31 cellular contexts compared by ENCODE assay signal in genomic region chr7:28502408-28502807, GRCh38.
"Had no signal": no experiment of that assay in that cellular context is flagged by ENCODE, and none has a peak within 500 bp of the region (broad histone marks: within the 10 kb centered on the region; RNA-seq: fewer than 3 reads in every experiment).

No MANE protein-coding gene starts in this region.

- DNase-seq: activated effector memory CD4-positive, alpha-beta T cell treated with anti-CD3 and anti-CD28 coated beads, Interleukin-2, amount 50 U/mL, for 16 hours; activated effector memory CD4-positive, alpha-beta T cell treated with Interleukin-2 at 50 U/mL for 16 hours; activated gamma-delta T cell; activated gamma-delta T cell treated with Interleukin-2 at 50 U/mL for 16 hours; activated naive CD4-positive, alpha-beta T cell; activated naive CD4-positive, alpha-beta T cell treated with anti-CD3 and anti-CD28 coated beads for 36 hours; activated naive CD4-positive, alpha-beta T cell treated with anti-CD3 and anti-CD28 coated beads, Interleukin-2, amount 10 ng/mL, durations not matched to agents 7 days and 5 days; activated naive CD4-positive, alpha-beta T cell treated with anti-CD3 and anti-CD28 coated beads, Interleukin-2, amount 50 U/mL, for 16 hours; activated naive CD4-positive, alpha-beta T cell treated with Interleukin-2 at 50 U/mL for 16 hours; activated naive CD8-positive, alpha-beta T cell treated with anti-CD3 and anti-CD28 coated beads for 36 hours; activated naive CD8-positive, alpha-beta T cell treated with anti-CD3 and anti-CD28 coated beads, Interleukin-2, amount 10 ng/mL, durations not matched to agents 7 days and 5 days; activated naive CD8-positive, alpha-beta T cell treated with anti-CD3 and anti-CD28 coated beads, Interleukin-2, amount 50 U/mL, for 24 hours; activated T-cell treated with anti-CD3 and anti-CD28 coated beads, Interleukin-2, amount 50 U/mL, for 24 hours; activated T-cell treated with anti-CD3 and anti-CD28 coated beads, Interleukin-2, amount 50 U/mL, for 4 hours; activated T-cell treated with anti-CD3 and anti-CD28 coated beads, Interleukin-2, amount 50 U/mL, for 48 hours; activated T-cell treated with anti-CD3 and anti-CD28 coated beads, Interleukin-2, amount 50 U/mL, for 72 hours; adrenal gland; amniotic stem cell; amygdala; aorta; body of pancreas; brain microvascular endothelial cell; caudate nucleus; central memory CD4-positive, alpha-beta T cell; cerebellar nuclear complex had no signal

- FAIRE-seq: astrocyte had no signal

- H3K36me3 ChIP-seq: adrenal gland, ascending aorta, brain microvascular endothelial cell, breast epithelium, cardiac muscle cell had no signal

- H3K27ac ChIP-seq: adrenal gland, ascending aorta, body of pancreas, brain microvascular endothelial cell, breast epithelium, cardiac muscle cell had no signal

- H3K4me1 ChIP-seq: adrenal gland, ascending aorta, body of pancreas, breast epithelium had no signal

- H3K4me3 ChIP-seq: adrenal gland, ascending aorta, body of pancreas, breast epithelium, cardiac muscle cell had no signal

- H3K9me3 ChIP-seq: adrenal gland, ascending aorta, body of pancreas, breast epithelium had no signal

- ATAC-seq: activated naive CD4-positive, alpha-beta T cell treated with anti-CD3 and anti-CD28 coated beads, Interleukin-2, amount 50 U/mL, for 72 hours; activated naive CD8-positive, alpha-beta T cell treated with anti-CD3 and anti-CD28 coated beads, Interleukin-2, amount 50 U/mL, for 24 hours; activated T-cell treated with anti-CD3 and anti-CD28 coated beads, Interleukin-2, amount 50 U/mL, for 4 hours; activated T-cell treated with anti-CD3 and anti-CD28 coated beads, Interleukin-2, amount 50 U/mL, for 72 hours; activated T-helper 17 cell treated with anti-CD3 and anti-CD28 coated beads, Interleukin-2, amount 50 U/mL, for 72 hours; body of pancreas had no signal

- H3K27me3 ChIP-seq: ascending aorta, body of pancreas, brain microvascular endothelial cell, breast epithelium, cardiac muscle cell had no signal
